In genomic region chr12:79434561-79434960, GRCh38 we compare ENCODE assay signal across 8 cellular contexts.
"Had no signal": no experiment of that assay in that cellular context is flagged by ENCODE, and none has a peak within 500 bp of the region (broad histone marks: within the 10 kb centered on the region; RNA-seq: fewer than 3 reads in every experiment).

No MANE protein-coding gene starts in this region.

- H3K4me3 ChIP-seq: GM12878 had no signal

- FAIRE-seq: G401.6, GM12878, GM12891, GM12892, GM18507, GM19239 had no signal

- ATAC-seq: GM12878 had no signal

- DNase-seq: GDM1, GF-D8 had no signal
